Comparison of ENCODE assay signal across 8 cellular contexts in genomic region chr19:29724102-29724641, GRCh38. TPM values are rescaled to one million over a fixed set of nuclear protein-coding genes. Genes with fewer than 3 reads are reported as not detected.
DNase-seq lines count a peak whose midpoint lies in the region; ATAC-seq and TF ChIP-seq lines count a peak whose summit lies in the region.

No MANE protein-coding gene starts in this region.

- peak overlapping the region; percentile 72 for H3K4me2 ChIP-seq in PC-3 (ENCODE audit: low read length)

- no peaks in the 10 kb centered on the region for H4K20me1 ChIP-seq in PC-3 (ENCODE audit: low read length)

- H3K4me1 ChIP-seq in PC-3 (ENCODE audit: insufficient read depth, low read length): no peaks in the 10 kb centered on the region

- H3K9me2 ChIP-seq in PC-3 (replicated peaks; ENCODE audit: low read length): no peaks in the 10 kb centered on the region

- ATAC-seq in PC-3: peak; percentile 29; the same call in 1 of the 2 replicates
- ATAC-seq in natural killer cell: peak; percentile 19 to 58 (median 42)
- ATAC-seq in GM21381 (IDR thresholded peaks at IDR 0.05; ENCODE audit: unreplicated experiment): no peak

- in situ Hi-C loops in G401 (cut with HindIII; ENCODE audit: low sequenced_read_pairs): no loop called here

- H3K9me3 ChIP-seq in PC-3 (ENCODE audit: low read length) (no peaks in the 10 kb centered on the region), MG63 (no peaks in the 10 kb centered on the region)

- H3K4me1 Mint-ChIP-seq in natural killer cell: peaks cover 4 to 11% of the 10 kb centered on the region in 2 donors

- CTCF ChIA-PET in PC-3 (lab: Charles Lee): no interaction called here

- POLR2A ChIA-PET in PC-3 (lab: Charles Lee; ENCODE audit: unreplicated experiment): no interaction called here

- intact Hi-C loops in PC-3 (cut with micrococcal nuclease): no loop called here
- intact Hi-C loops in natural killer cell (cut with micrococcal nuclease): no loop called here

- no peaks in the 10 kb centered on the region for H3K9me3 Mint-ChIP-seq in natural killer cell

- TF ChIP-seq CTCF in PC-3 (conservative IDR thresholded peaks at IDR 0.05; ENCODE audit: low read depth, low read length): no peak
- no peak for TF ChIP-seq CTCF in coronary artery (IDR thresholded peaks at IDR 0.05)
- TF ChIP-seq CTCF in natural killer cell (IDR thresholded peaks at IDR 0.05): no peak

- H3K79me2 ChIP-seq in PC-3 (ENCODE audit: low read length): no peaks in the 10 kb centered on the region

- H3K4me3 Mint-ChIP-seq in natural killer cell: peak overlapping the region; percentile 45

- H3K36me3 Mint-ChIP-seq in natural killer cell: no peaks in the 10 kb centered on the region

- H3K9ac ChIP-seq in PC-3 (ENCODE audit: low read length): no peak overlapping the region

- no peaks in the 10 kb centered on the region for H3F3A ChIP-seq in PC-3 (ENCODE audit: low read length, unreplicated experiment)

- H3K27me3 ChIP-seq in PC-3 (ENCODE audit: low read length) (no peaks in the 10 kb centered on the region), MG63 (peaks cover 4% of the 10 kb centered on the region)

- H3K36me3 ChIP-seq in PC-3 (ENCODE audit: low read depth, low read length) (no peaks in the 10 kb centered on the region), MG63 (no peaks in the 10 kb centered on the region)

- DNase-seq in G401 (ENCODE audit: low spot score) (peak; percentile 50), PC-3 (no peak), coronary artery (ENCODE audit: low spot score) (no peak), natural killer cell (no peak), MG63 (no peak), NCI-H2081 (lab: John Stamatoyannopoulos, UW) (no peak), 8988T (no peak)

- H2AFZ ChIP-seq in PC-3 (ENCODE audit: low read length): peak overlapping the region; percentile 55

- H3K27me3 Mint-ChIP-seq in natural killer cell (ENCODE audit: low read depth in 2 of 2): peaks cover 13 to 19% of the 10 kb centered on the region in 2 donors

- no peak overlapping the region for H3K27ac Mint-ChIP-seq in natural killer cell

- BruUV-seq in PC-3 (replicated peaks; lab: Mats Ljungman, UMichigan): no TSS peak

- no peak overlapping the region for H3K27ac ChIP-seq in PC-3 (ENCODE audit: low read length)
- H3K27ac ChIP-seq in coronary artery: no peak overlapping the region

- H3K4me3 ChIP-seq in PC-3 (ENCODE audit: low read length): peak overlapping the region; percentile 35; the same call in 1 of the 2 replicates
- H3K4me3 ChIP-seq in coronary artery: peak overlapping the region; percentile 61
- no peak overlapping the region for H3K4me3 ChIP-seq in MG63

RNA-seq across cellular contexts. Expression of gene C19orf12, which starts 9.1 kb away (rescaled TPM):
- 29.9 and 32.0 TPM in 2 replicates for total RNA-seq in G401 (2014; rRNA removed; shearing (Covaris generic))
- total RNA-seq in PC-3 (2014; rRNA removed) (11.8 and 25.2 TPM in 2 replicates), natural killer cell (10 to 100 TPM; 33.1 to 52.6 (median 47.5) TPM)
- 35.6 and 47.0 TPM in 2 replicates for total RNA-seq in MG63 (2014; rRNA removed; shearing (Covaris generic); ENCODE audit: low replicate concordance)

RNA-seq across cellular contexts. Expression of gene PLEKHF1, which starts 58.9 kb away (rescaled TPM):
- total RNA-seq in G401 (2014; rRNA removed; shearing (Covaris generic)): 23.8 and 26.3 TPM in 2 replicates
- total RNA-seq in PC-3 (2014; rRNA removed): 15.9 and 19.7 TPM in 2 replicates
- total RNA-seq in natural killer cell: 10 to 100 TPM; 53.0 to 81.8 (median 53.8) TPM
- total RNA-seq in MG63 (2014; rRNA removed; shearing (Covaris generic); ENCODE audit: low replicate concordance): 22.2 and 37.5 TPM in 2 replicates
